1 cellular context compared by ENCODE assay signal in the genomic region with DNA sequence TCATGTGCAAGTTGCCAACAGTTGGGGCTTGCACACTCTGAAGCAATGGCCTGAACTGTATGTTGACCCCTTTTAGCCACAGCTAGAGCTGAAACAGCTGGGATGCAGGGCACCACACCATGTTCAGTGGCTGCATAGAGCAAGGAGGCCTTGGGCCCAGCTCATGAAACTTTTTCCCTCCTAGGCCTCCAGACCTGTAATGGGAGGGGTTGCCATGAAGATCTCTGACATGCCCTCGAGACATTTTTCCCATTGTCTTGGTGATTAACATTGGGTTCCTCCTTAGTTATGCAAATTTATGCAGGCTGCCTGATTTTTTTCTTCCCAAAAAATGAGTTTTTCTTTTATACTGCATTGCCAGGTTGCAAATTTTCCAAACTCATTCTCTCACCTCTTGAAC.
TF ChIP-seq lines count a peak whose summit lies in the region.

No MANE protein-coding gene starts in this region.

TF ChIP-seq in GM23338, 12 proteins besides CTCF, POLR2A, EP300 and RAD21 (continued from another document):
- TF ChIP-seq, protein P1, sequence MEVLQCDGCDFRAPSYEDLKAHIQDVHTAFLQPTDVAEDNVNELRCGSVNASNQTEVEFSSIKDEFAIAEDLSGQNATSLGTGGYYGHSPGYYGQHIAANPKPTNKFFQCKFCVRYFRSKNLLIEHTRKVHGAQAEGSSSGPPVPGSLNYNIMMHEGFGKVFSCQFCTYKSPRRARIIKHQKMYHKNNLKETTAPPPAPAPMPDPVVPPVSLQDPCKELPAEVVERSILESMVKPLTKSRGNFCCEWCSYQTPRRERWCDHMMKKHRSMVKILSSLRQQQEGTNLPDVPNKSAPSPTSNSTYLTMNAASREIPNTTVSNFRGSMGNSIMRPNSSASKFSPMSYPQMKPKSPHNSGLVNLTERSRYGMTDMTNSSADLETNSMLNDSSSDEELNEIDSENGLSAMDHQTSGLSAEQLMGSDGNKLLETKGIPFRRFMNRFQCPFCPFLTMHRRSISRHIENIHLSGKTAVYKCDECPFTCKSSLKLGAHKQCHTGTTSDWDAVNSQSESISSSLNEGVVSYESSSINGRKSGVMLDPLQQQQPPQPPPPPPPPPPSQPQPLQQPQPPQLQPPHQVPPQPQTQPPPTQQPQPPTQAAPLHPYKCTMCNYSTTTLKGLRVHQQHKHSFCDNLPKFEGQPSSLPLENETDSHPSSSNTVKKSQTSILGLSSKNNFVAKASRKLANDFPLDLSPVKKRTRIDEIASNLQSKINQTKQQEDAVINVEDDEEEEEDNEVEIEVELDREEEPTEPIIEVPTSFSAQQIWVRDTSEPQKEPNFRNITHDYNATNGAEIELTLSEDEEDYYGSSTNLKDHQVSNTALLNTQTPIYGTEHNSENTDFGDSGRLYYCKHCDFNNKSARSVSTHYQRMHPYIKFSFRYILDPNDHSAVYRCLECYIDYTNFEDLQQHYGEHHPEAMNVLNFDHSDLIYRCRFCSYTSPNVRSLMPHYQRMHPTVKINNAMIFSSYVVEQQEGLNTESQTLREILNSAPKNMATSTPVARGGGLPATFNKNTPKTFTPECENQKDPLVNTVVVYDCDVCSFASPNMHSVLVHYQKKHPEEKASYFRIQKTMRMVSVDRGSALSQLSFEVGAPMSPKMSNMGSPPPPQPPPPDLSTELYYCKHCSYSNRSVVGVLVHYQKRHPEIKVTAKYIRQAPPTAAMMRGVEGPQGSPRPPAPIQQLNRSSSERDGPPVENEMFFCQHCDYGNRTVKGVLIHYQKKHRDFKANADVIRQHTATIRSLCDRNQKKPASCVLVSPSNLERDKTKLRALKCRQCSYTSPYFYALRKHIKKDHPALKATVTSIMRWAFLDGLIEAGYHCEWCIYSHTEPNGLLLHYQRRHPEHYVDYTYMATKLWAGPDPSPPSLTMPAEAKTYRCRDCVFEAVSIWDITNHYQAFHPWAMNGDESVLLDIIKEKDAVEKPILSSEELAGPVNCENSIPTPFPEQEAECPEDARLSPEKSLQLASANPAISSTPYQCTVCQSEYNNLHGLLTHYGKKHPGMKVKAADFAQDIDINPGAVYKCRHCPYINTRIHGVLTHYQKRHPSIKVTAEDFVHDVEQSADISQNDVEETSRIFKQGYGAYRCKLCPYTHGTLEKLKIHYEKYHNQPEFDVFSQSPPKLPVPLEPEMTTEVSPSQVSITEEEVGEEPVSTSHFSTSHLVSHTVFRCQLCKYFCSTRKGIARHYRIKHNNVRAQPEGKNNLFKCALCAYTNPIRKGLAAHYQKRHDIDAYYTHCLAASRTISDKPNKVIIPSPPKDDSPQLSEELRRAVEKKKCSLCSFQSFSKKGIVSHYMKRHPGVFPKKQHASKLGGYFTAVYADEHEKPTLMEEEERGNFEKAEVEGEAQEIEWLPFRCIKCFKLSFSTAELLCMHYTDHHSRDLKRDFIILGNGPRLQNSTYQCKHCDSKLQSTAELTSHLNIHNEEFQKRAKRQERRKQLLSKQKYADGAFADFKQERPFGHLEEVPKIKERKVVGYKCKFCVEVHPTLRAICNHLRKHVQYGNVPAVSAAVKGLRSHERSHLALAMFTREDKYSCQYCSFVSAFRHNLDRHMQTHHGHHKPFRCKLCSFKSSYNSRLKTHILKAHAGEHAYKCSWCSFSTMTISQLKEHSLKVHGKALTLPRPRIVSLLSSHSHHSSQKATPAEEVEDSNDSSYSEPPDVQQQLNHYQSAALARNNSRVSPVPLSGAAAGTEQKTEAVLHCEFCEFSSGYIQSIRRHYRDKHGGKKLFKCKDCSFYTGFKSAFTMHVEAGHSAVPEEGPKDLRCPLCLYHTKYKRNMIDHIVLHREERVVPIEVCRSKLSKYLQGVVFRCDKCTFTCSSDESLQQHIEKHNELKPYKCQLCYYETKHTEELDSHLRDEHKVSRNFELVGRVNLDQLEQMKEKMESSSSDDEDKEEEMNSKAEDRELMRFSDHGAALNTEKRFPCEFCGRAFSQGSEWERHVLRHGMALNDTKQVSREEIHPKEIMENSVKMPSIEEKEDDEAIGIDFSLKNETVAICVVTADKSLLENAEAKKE (CRISPR knock-in tag; IDR thresholded peaks at IDR 0.05) = no peak
- TF ChIP-seq ZNF114 (CRISPR knock-in tag; IDR thresholded peaks at IDR 0.05) (no peak), EZH2 (IDR thresholded peaks at IDR 0.05; ENCODE audit: low read depth, unreplicated experiment) (no peak), POLR2AphosphoS5 (IDR thresholded peaks at IDR 0.05; ENCODE audit: low read depth) (no peak), EZH2phosphoT487 (IDR thresholded peaks at IDR 0.05; ENCODE audit: unreplicated experiment) (no peak)
- TF ChIP-seq, protein P2, sequence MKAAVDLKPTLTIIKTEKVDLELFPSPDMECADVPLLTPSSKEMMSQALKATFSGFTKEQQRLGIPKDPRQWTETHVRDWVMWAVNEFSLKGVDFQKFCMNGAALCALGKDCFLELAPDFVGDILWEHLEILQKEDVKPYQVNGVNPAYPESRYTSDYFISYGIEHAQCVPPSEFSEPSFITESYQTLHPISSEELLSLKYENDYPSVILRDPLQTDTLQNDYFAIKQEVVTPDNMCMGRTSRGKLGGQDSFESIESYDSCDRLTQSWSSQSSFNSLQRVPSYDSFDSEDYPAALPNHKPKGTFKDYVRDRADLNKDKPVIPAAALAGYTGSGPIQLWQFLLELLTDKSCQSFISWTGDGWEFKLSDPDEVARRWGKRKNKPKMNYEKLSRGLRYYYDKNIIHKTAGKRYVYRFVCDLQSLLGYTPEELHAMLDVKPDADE (IDR thresholded peaks at IDR 0.05) = no peak
